19 cellular contexts compared by ENCODE assay signal in the genomic region with DNA sequence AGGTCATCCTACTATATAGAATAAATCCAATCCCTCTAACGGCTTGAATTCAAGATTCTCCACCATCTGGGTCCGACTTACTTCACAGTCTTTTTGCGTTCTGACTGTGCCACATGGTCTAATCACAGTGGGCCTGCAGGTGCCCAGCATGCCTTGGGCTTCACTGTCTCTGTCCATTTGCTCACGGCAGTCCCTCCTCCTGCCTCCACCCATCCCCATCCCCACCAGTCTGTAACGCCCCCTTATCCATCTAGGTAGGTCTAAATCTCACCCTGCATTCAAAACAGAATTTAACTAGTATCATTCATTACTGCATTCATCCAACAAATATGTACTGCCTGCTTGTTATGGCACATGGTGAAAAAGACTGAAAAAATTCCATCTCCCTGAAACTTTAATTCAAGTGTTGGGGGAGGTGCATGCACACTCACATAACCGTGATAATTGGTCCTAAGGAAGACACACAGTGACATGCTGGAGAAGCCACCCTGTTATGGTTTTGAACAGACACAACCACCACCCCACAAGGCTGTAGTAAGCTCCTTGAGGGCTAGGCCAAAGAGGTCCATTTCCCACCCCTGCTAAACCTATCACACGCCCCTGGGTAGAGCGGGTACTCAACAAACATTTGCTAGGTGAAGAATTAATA. TPM values are rescaled to one million over a fixed set of nuclear protein-coding genes. Genes with fewer than 3 reads are reported as not detected.
A peak's percentile ranks its signal among the peaks of the same experiment; 100 is the strongest.
DNase-seq lines count a peak whose midpoint lies in the region; TF ChIP-seq lines count a peak whose summit lies in the region.
"Had no signal": no experiment of that assay in that cellular context is flagged by ENCODE, and none has a peak within 500 bp of the region (broad histone marks: within the 10 kb centered on the region; RNA-seq: fewer than 3 reads in every experiment).

No MANE protein-coding gene starts in this region.

- peak overlapping the region; percentile 73 for H3K27ac Mint-ChIP-seq in type B pancreatic cell
- H3K27ac Mint-ChIP-seq: activated CD4-positive, alpha-beta T cell treated with anti-CD3 and anti-CD28 coated beads, Interleukin-2, amount 10 ng/mL, durations not matched to agents 7 days and 5 days; CD8-positive, alpha-beta memory T cell; natural killer cell treated with Interleukin-12 subunit alpha and Interleukin-12 subunit beta and Interleukin-15 and Interleukin-18, amount 100 ng/mL, for 72 hours had no signal

- H3K36me3 Mint-ChIP-seq in type B pancreatic cell: peaks cover 3% of the 10 kb centered on the region
- H3K36me3 Mint-ChIP-seq: CD8-positive, alpha-beta memory T cell; natural killer cell treated with Interleukin-12 subunit alpha and Interleukin-12 subunit beta and Interleukin-15 and Interleukin-18, amount 100 ng/mL, for 72 hours had no signal

- H3K27me3 Mint-ChIP-seq in type B pancreatic cell: no peaks in the 10 kb centered on the region
- H3K27me3 Mint-ChIP-seq: activated CD4-positive, alpha-beta T cell treated with anti-CD3 and anti-CD28 coated beads, Interleukin-2, amount 10 ng/mL, durations not matched to agents 7 days and 5 days had no signal

- H3K9me3 Mint-ChIP-seq in type B pancreatic cell: peaks cover 4% of the 10 kb centered on the region
- H3K9me3 Mint-ChIP-seq: activated CD4-positive, alpha-beta T cell treated with anti-CD3 and anti-CD28 coated beads, Interleukin-2, amount 10 ng/mL, durations not matched to agents 7 days and 5 days; CD8-positive, alpha-beta memory T cell; natural killer cell treated with Interleukin-12 subunit alpha and Interleukin-12 subunit beta and Interleukin-15 and Interleukin-18, amount 100 ng/mL, for 72 hours had no signal

- peaks cover 13 to 17% of the 10 kb centered on the region in 2 donors for H3K4me1 ChIP-seq in mucosa of rectum (ENCODE audit: control insufficient read depth in 2 of 2, insufficient read depth in 2 of 2, low read length in 2 of 2)

- no peak for TF ChIP-seq CTCF in type B pancreatic cell (conservative IDR thresholded peaks at IDR 0.05)

- H3K27me3 ChIP-seq in mucosa of rectum (ENCODE audit: control insufficient read depth in 2 of 2, insufficient read depth in 2 of 2, low read length in 2 of 2): no peaks in the 10 kb centered on the region
- H3K27me3 ChIP-seq: tibial nerve had no signal

- peaks cover 65% of the 10 kb centered on the region for H3K4me1 Mint-ChIP-seq in type B pancreatic cell (ENCODE audit: unreplicated experiment)
- H3K4me1 Mint-ChIP-seq: activated CD4-positive, alpha-beta T cell treated with anti-CD3 and anti-CD28 coated beads, Interleukin-2, amount 10 ng/mL, durations not matched to agents 7 days and 5 days; CD8-positive, alpha-beta memory T cell had no signal

- no peak overlapping the region for H3K9ac ChIP-seq in mucosa of rectum (ENCODE audit: low read depth in 1 of 2, low read length in 2 of 2)

- H3K27ac ChIP-seq in epithelial cell of prostate (peak overlapping the region; percentile 48), mucosa of rectum (ENCODE audit: low read depth in 2 of 2, low read length in 2 of 2) (peak overlapping the region; percentile 70 to 79)

- H3K4me3 ChIP-seq in mucosa of rectum (ENCODE audit: low read length in 2 of 2): no peak overlapping the region
- H3K4me3 ChIP-seq: tibial nerve had no signal

- DNase-seq in SW480 (ENCODE audit: low spot score) (peak; percentile 64), epithelial cell of prostate (ENCODE audit: low read depth, low spot score) (no peak), type B pancreatic cell (ENCODE audit: extremely low spot score, unreplicated experiment) (no peak), NCI-H2227 treated with DMSO at 0.1 percent for 48 hours (lab: John Stamatoyannopoulos, UW) (no peak), NCI-H748 (lab: John Stamatoyannopoulos, UW; ENCODE audit: unreplicated experiment) (no peak), GOT3 (lab: John Stamatoyannopoulos, UW) (no peak)
- DNase-seq: activated CD4-positive, alpha-beta T cell treated with anti-CD3 and anti-CD28 coated beads, Interleukin-2, amount 10 ng/mL, durations not matched to agents 7 days and 5 days; activated naive CD4-positive, alpha-beta T cell; amygdala; CD8-positive, alpha-beta memory T cell; DND-41; foreskin melanocyte; NCI-H1417 treated with DMSO at 0.1 percent for 48 hours; NCI-H2171; NCI-H774; stimulated activated CD4-positive, alpha-beta T cell treated with anti-CD3 and anti-CD28 coated beads, Interleukin-12 subunit alpha, Interleukin-12 subunit beta, amount 100 ng/mL, for 4 hours had no signal

- peak overlapping the region; percentile 10 for H3K4me3 Mint-ChIP-seq in type B pancreatic cell
- H3K4me3 Mint-ChIP-seq: activated CD4-positive, alpha-beta T cell treated with anti-CD3 and anti-CD28 coated beads, Interleukin-2, amount 10 ng/mL, durations not matched to agents 7 days and 5 days; CD8-positive, alpha-beta memory T cell; natural killer cell treated with Interleukin-12 subunit alpha and Interleukin-12 subunit beta and Interleukin-15 and Interleukin-18, amount 100 ng/mL, for 72 hours had no signal

- H3K36me3 ChIP-seq in mucosa of rectum (ENCODE audit: control insufficient read depth in 2 of 2, insufficient read depth in 2 of 2, low read length in 2 of 2): no peaks in the 10 kb centered on the region
- H3K36me3 ChIP-seq: tibial nerve had no signal

- no peaks in the 10 kb centered on the region for H3K9me3 ChIP-seq in mucosa of rectum (ENCODE audit: control insufficient read depth in 2 of 2, low read length in 2 of 2)
- H3K9me3 ChIP-seq: tibial nerve had no signal

RNA-seq across cellular contexts. Expression of a gene that starts 24.2 kb away (rescaled TPM):
- 28.2 and 31.4 TPM in 2 replicates for total RNA-seq in type B pancreatic cell (ENCODE audit: low replicate concordance)
